Comparison of ENCODE assay signal across 21 cellular contexts in genomic region chr1:226104671-226105121, GRCh38. TPM values are rescaled to one million over a fixed set of nuclear protein-coding genes. Genes with fewer than 3 reads are reported as not detected.
DNase-seq lines count a peak whose midpoint lies in the region; ATAC-seq and TF ChIP-seq lines count a peak whose summit lies in the region.
"Had no signal": no experiment of that assay in that cellular context is flagged by ENCODE, and none has a peak within 500 bp of the region (broad histone marks: within the 10 kb centered on the region; RNA-seq: fewer than 3 reads in every experiment).

No MANE protein-coding gene starts in this region.

- H3K9me2 ChIP-seq in HCT116 (ENCODE audit: insufficient read depth): no peaks in the 10 kb centered on the region

- peaks cover 45% of the 10 kb centered on the region for H3K4me1 Mint-ChIP-seq in WTC11
- peaks cover 21% of the 10 kb centered on the region for H3K4me1 Mint-ChIP-seq in activated T-cell treated with anti-CD3 and anti-CD28 coated beads, Interleukin-2, amount 50 U/mL, for 24 hours (ENCODE audit: low read depth)

- DNase-seq in AG08396 (ENCODE audit: low spot score) (peak; percentile 23), HCT116 (ENCODE audit: low read depth, low spot score) (no peak), WTC11 (ENCODE audit: low spot score) (no peak), glomerular visceral epithelial cell (ENCODE audit: extremely low spot score) (peak; percentile 28), NCI-H2107 treated with DMSO at 0.1 percent for 48 hours (lab: John Stamatoyannopoulos, UW; ENCODE audit: unreplicated experiment) (no peak), HuH-7 (ENCODE audit: low spot score) (no peak)
- no peak for DNase-seq in activated T-cell treated with anti-CD3 and anti-CD28 coated beads, Interleukin-2, amount 50 U/mL, for 24 hours
- DNase-seq: CD8-positive, alpha-beta memory T cell; central memory CD4-positive, alpha-beta T cell; endodermal cell; foreskin melanocyte; NCI-H2107; Peyer's patch; stimulated activated CD4-positive, alpha-beta T cell treated with anti-CD3 and anti-CD28 coated beads, Interleukin-2, amount 100 ng/mL, for 48 hours had no signal

- 0 out of 2 replicates have a peak overlapping the region, but pooled peaks have one; percentile 11 for H3K4me2 ChIP-seq in HCT116 (ENCODE audit: low read length)

- peaks cover 7% of the 10 kb centered on the region for H3K27me3 Mint-ChIP-seq in WTC11 (ENCODE audit: low read depth)
- H3K27me3 Mint-ChIP-seq in activated T-cell treated with anti-CD3 and anti-CD28 coated beads, Interleukin-2, amount 50 U/mL, for 24 hours: peaks cover 3% of the 10 kb centered on the region

- H3K4me3 Mint-ChIP-seq in WTC11: no peak overlapping the region
- no peak overlapping the region for H3K4me3 Mint-ChIP-seq in activated T-cell treated with anti-CD3 and anti-CD28 coated beads, Interleukin-2, amount 50 U/mL, for 24 hours
- H3K4me3 Mint-ChIP-seq: activated T-helper 1 cell treated with anti-CD3 and anti-CD28 coated beads, Interleukin-12 subunit alpha, Interleukin-12 subunit beta, Interleukin-2, Interleukin-4 antibody, amounts not matched to agents 30 ng/mL and 10 ng/mL and 1 ng/mL, durations not matched to agents 14 hours and 24 hours and 36 hours; endodermal cell had no signal

- TF ChIP-seq CTCF in HCT116 (IDR thresholded peaks at IDR 0.05 in 2 of 3, conservative IDR thresholded peaks at IDR 0.05 in 1 of 3; ENCODE audit: borderline replicate concordance in 1 of 3, insufficient read depth in 1 of 3, low read depth in 2 of 3, low read length in 2 of 3) (no peak), WTC11 (IDR thresholded peaks at IDR 0.05) (no peak)

- H3K27ac ChIP-seq in HCT116 (ENCODE audit: low read depth, low read length): no peak overlapping the region
- H3K27ac ChIP-seq: Peyer's patch, vagina had no signal

- H3K36me3 ChIP-seq in HCT116 (ENCODE audit: control insufficient read depth in 1 of 2, insufficient read depth in 2 of 2, low read length in 2 of 2): no peaks in the 10 kb centered on the region
- H3K36me3 ChIP-seq: Peyer's patch, vagina had no signal

- no peak for TF ChIP-seq POLR2A in HCT116 (IDR thresholded peaks at IDR 0.05; ENCODE audit: borderline replicate concordance, extremely low read depth, insufficient read depth, insufficient read length)

- no peak overlapping the region for H3K4me3 ChIP-seq in HCT116 (replicated peaks in 1 of 2; ENCODE audit: low read depth in 1 of 2, low read length in 2 of 2)
- H3K4me3 ChIP-seq: GM12878, mucosa of descending colon, Peyer's patch, vagina had no signal

- no peaks in the 10 kb centered on the region for H4K20me1 ChIP-seq in HCT116 (ENCODE audit: insufficient read depth)

- RAD21 ChIA-PET in HCT116 (lab: Charles Lee; ENCODE audit: low non-redundant PET in 1 of 2, low total read pairs in 2 of 2, uncharacterized antibody in 2 of 2, unreplicated experiment in 2 of 2): no interaction called here

- no peak overlapping the region for H3K9ac ChIP-seq in HCT116 (ENCODE audit: low read length)

- CTCF ChIA-PET in HCT116 (lab: Charles Lee): no interaction called here
- CTCF ChIA-PET in WTC11 (lab: Charles Lee): interaction anchor here (1.6 to 2.3 kb wide), 2 partner anchors 16 to 21 kb away, joined by 4 to 7 read pairs; no protein-coding TSS in a partner anchor

- H2AFZ ChIP-seq in HCT116 (ENCODE audit: low read depth, low read length, poor library complexity, severe bottlenecking): no peak overlapping the region

- no peak for TF ChIP-seq RAD21 in HCT116 (IDR thresholded peaks at IDR 0.05; ENCODE audit: low read depth)

- no peaks in the 10 kb centered on the region for H3K9me3 ChIP-seq in HCT116 (ENCODE audit: control insufficient read depth in 1 of 2, insufficient read depth in 1 of 2, low read depth in 1 of 2, low read length in 2 of 2)
- H3K9me3 ChIP-seq: mucosa of descending colon, Peyer's patch, vagina had no signal

- POLR2A ChIA-PET in HCT116 (lab: Charles Lee): no interaction called here
- POLR2A ChIA-PET in WTC11 (lab: Charles Lee): no interaction called here

- ATAC-seq in HCT116: no peak
- peak; percentile 8; the same call in 1 of the 2 replicates for ATAC-seq in WTC11
- ATAC-seq in HG02678 (IDR thresholded peaks at IDR 0.05; ENCODE audit: unreplicated experiment): no peak
- ATAC-seq: GM12878, left lobe of liver, mucosa of descending colon, sciatic nerve had no signal

- no peaks in the 10 kb centered on the region for H3K27me3 ChIP-seq in HCT116 (ENCODE audit: insufficient read depth, low read length)
- H3K27me3 ChIP-seq: Peyer's patch, vagina had no signal

- intact Hi-C loops in HCT116 (cut with micrococcal nuclease): no loop called here

- H3K36me3 Mint-ChIP-seq in WTC11: no peaks in the 10 kb centered on the region
- no peaks in the 10 kb centered on the region for H3K36me3 Mint-ChIP-seq in activated T-cell treated with anti-CD3 and anti-CD28 coated beads, Interleukin-2, amount 50 U/mL, for 24 hours (ENCODE audit: low read depth)

- H3K27ac Mint-ChIP-seq in WTC11: no peak overlapping the region
- no peak overlapping the region for H3K27ac Mint-ChIP-seq in activated T-cell treated with anti-CD3 and anti-CD28 coated beads, Interleukin-2, amount 50 U/mL, for 24 hours
- H3K27ac Mint-ChIP-seq: activated T-helper 1 cell treated with anti-CD3 and anti-CD28 coated beads, Interleukin-12 subunit alpha, Interleukin-12 subunit beta, Interleukin-2, Interleukin-4 antibody, amounts not matched to agents 30 ng/mL and 10 ng/mL and 1 ng/mL, durations not matched to agents 14 hours and 24 hours and 36 hours; endodermal cell had no signal

- BruUV-seq in HCT116 (replicated peaks; lab: Mats Ljungman, UMichigan): no TSS peak

- H3K9me3 Mint-ChIP-seq in WTC11: no peaks in the 10 kb centered on the region
- no peaks in the 10 kb centered on the region for H3K9me3 Mint-ChIP-seq in activated T-cell treated with anti-CD3 and anti-CD28 coated beads, Interleukin-2, amount 50 U/mL, for 24 hours
- H3K9me3 Mint-ChIP-seq: activated T-helper 1 cell treated with anti-CD3 and anti-CD28 coated beads, Interleukin-12 subunit alpha, Interleukin-12 subunit beta, Interleukin-2, Interleukin-4 antibody, amounts not matched to agents 30 ng/mL and 10 ng/mL and 1 ng/mL, durations not matched to agents 14 hours and 24 hours and 36 hours; CD8-positive, alpha-beta memory T cell; endodermal cell had no signal

- H3K79me2 ChIP-seq in HCT116 (ENCODE audit: insufficient read depth, low read length): no peaks in the 10 kb centered on the region

- H3K4me1 ChIP-seq in HCT116 (ENCODE audit: control insufficient read depth in 1 of 2, insufficient read depth in 2 of 2, low read length in 2 of 2): peaks cover 15 to 33% of the 10 kb centered on the region in 2 experiments

TF ChIP-seq in HCT116, 20 proteins besides CTCF, POLR2A, EP300 and RAD21:
- TF ChIP-seq SP1 (IDR thresholded peaks at IDR 0.05; ENCODE audit: low read depth): no peak
- TF ChIP-seq EZH2phosphoT487 (IDR thresholded peaks at IDR 0.05; ENCODE audit: borderline replicate concordance): no peak
- TF ChIP-seq ELF1 (IDR thresholded peaks at IDR 0.05; ENCODE audit: borderline replicate concordance, low read depth): no peak
- TF ChIP-seq TCF7L2 (IDR thresholded peaks at IDR 0.05; ENCODE audit: borderline replicate concordance, extremely low read depth, insufficient read depth, insufficient read length): no peak
- TF ChIP-seq YY1 (IDR thresholded peaks at IDR 0.05; ENCODE audit: extremely low read depth, insufficient replicate concordance, low read depth, low read length): no peak
- no peak for TF ChIP-seq JUND (IDR thresholded peaks at IDR 0.05)
- TF ChIP-seq POLR2AphosphoS5 (IDR thresholded peaks at IDR 0.05; ENCODE audit: low read depth, low read length): no peak
- TF ChIP-seq CBX3 (IDR thresholded peaks at IDR 0.05; ENCODE audit: low read depth): no peak
- no peak for TF ChIP-seq ZNF274 (IDR thresholded peaks at IDR 0.05; ENCODE audit: low read depth, low read length)
- no peak for TF ChIP-seq EGR1 (IDR thresholded peaks at IDR 0.05; ENCODE audit: low read depth)
- TF ChIP-seq ZFX (IDR thresholded peaks at IDR 0.05): no peak
- TF ChIP-seq FOSL1 (IDR thresholded peaks at IDR 0.05; ENCODE audit: low read depth): no peak
TF ChIP-seq in HCT116: peak in this region for 0.

TF ChIP-seq in WTC11, 78 proteins besides CTCF, POLR2A, EP300 and RAD21:
- TF ChIP-seq PRDM15 (CRISPR knock-in tag; IDR thresholded peaks at IDR 0.05) (peak; percentile 93), MAX (CRISPR knock-in tag; IDR thresholded peaks at IDR 0.05) (0 out of 2 replicates have a peak, but pooled peaks have one; percentile 17), NR3C1 (CRISPR knock-in tag; conservative IDR thresholded peaks at IDR 0.05; ENCODE audit: low read depth) (no peak)

RNA-seq across cellular contexts. Expression of gene H3-3A, which starts 42.2 kb away (rescaled TPM):
- total RNA-seq in HCT116 (2021; ENCODE audit: unreplicated experiment) (386 TPM), WTC11 (2021) (894 to 987 TPM (median 963 TPM) in 3 replicates)
- 277 and 324 TPM in 2 replicates for polyA plus RNA-seq in HCT116 (2012)

Comparison
In these comparisons a context has a peak if more than half of its experiments do, and no peak if none do; other contexts are left out.
1. DNase-seq: peak in AG08396 (single experiment) and glomerular visceral epithelial cell (single experiment); none in HCT116 (single experiment), WTC11 (single experiment), NCI-H2107 treated with DMSO at 0.1 percent for 48 hours (single experiment), activated T-cell treated with anti-CD3 and anti-CD28 coated beads, Interleukin-2, amount 50 U/mL, for 24 hours (single experiment) and HuH-7 (single experiment).